Comparison of ENCODE assay signal across 8 cellular contexts in genomic region chr13:101626925-101627555, GRCh38.
A peak's percentile ranks its signal among the peaks of the same experiment; 100 is the strongest.
DNase-seq lines count a peak whose midpoint lies in the region; ATAC-seq and TF ChIP-seq lines count a peak whose summit lies in the region.

No MANE protein-coding gene starts in this region.

- peaks cover 46% of the 10 kb centered on the region for H3K4me1 Mint-ChIP-seq in activated T-cell treated with anti-CD3 and anti-CD28 coated beads, Interleukin-2, amount 50 U/mL, for 4 hours (ENCODE audit: low read depth)

- H3K27ac ChIP-seq in right lobe of liver (peak overlapping the region; percentile 18 to 54 (median 42)), vagina (peak overlapping the region; percentile 35)

- H3K9me3 Mint-ChIP-seq in activated T-cell treated with anti-CD3 and anti-CD28 coated beads, Interleukin-2, amount 50 U/mL, for 4 hours, result no peaks in the 10 kb centered on the region

- 7% methylated on average over 4 of the region's 4 CpGs for WGBS in right lobe of liver (ENCODE audit: insufficient coverage, low coverage, low lambda C conversion rate, missing lambda C conversion rate)

- intact Hi-C loops in right lobe of liver (cut with DNase I), result no loop called here
- intact Hi-C loops in vagina (cut with DNase I), result no loop called here

- peak overlapping the region; percentile 60 for H3K4me3 Mint-ChIP-seq in activated T-cell treated with anti-CD3 and anti-CD28 coated beads, Interleukin-2, amount 50 U/mL, for 4 hours

- H3K27me3 ChIP-seq in right lobe of liver (no peaks in the 10 kb centered on the region), vagina (no peaks in the 10 kb centered on the region)

- no peaks in the 10 kb centered on the region for H3K27me3 Mint-ChIP-seq in activated T-cell treated with anti-CD3 and anti-CD28 coated beads, Interleukin-2, amount 50 U/mL, for 4 hours (ENCODE audit: low read depth)

- H3K36me3 Mint-ChIP-seq in activated T-cell treated with anti-CD3 and anti-CD28 coated beads, Interleukin-2, amount 50 U/mL, for 4 hours (ENCODE audit: insufficient read depth), result no peaks in the 10 kb centered on the region

- H3K4me1 ChIP-seq in right lobe of liver (peaks cover 0 to 18% (median 5%) of the 10 kb centered on the region in 4 donors), vagina (peaks cover 6% of the 10 kb centered on the region)

- no peaks in the 10 kb centered on the region for H3K9me3 ChIP-seq in right lobe of liver
- no peaks in the 10 kb centered on the region for H3K9me3 ChIP-seq in vagina

- DNase-seq in EH (ENCODE audit: low read depth) (peak; percentile 7), right lobe of liver (no peak), vagina (ENCODE audit: extremely low spot score in 2 of 2) (no peak), cerebellum (ENCODE audit: low spot score) (no peak), germinal center (ENCODE audit: low spot score) (no peak)
- no peak for DNase-seq in activated T-cell treated with anti-CD3 and anti-CD28 coated beads, Interleukin-2, amount 50 U/mL, for 4 hours

- H3K4me3 ChIP-seq in right lobe of liver (peak overlapping the region; percentile 13 to 46 (median 32)), vagina (peak overlapping the region in 1 of 2 donors; percentile 28)

- H3K36me3 ChIP-seq in right lobe of liver, result no peaks in the 10 kb centered on the region
- no peaks in the 10 kb centered on the region for H3K36me3 ChIP-seq in vagina

- ATAC-seq in GM19452 (IDR thresholded peaks at IDR 0.05; ENCODE audit: unreplicated experiment) (peak; percentile 90), HG03460 (IDR thresholded peaks at IDR 0.05; ENCODE audit: unreplicated experiment) (peak; percentile 86), right lobe of liver (peak; percentile 62 to 82 (median 76))
- peak; percentile 86 for ATAC-seq in activated T-cell treated with anti-CD3 and anti-CD28 coated beads, Interleukin-2, amount 50 U/mL, for 4 hours

- TF ChIP-seq CTCF in right lobe of liver (IDR thresholded peaks at IDR 0.05) (no peak), vagina (IDR thresholded peaks at IDR 0.05) (no peak)

- TF ChIP-seq POLR2A in right lobe of liver (IDR thresholded peaks at IDR 0.05) (no peak), vagina (IDR thresholded peaks at IDR 0.05) (no peak)
